ENCODE assay signal across 8 cellular contexts in genomic region chr17:82968033-82968841, GRCh38.
DNase-seq lines count a peak whose midpoint lies in the region; ATAC-seq, FAIRE-seq and TF ChIP-seq lines count a peak whose summit lies in the region.
"Not testable (repeated sequence)": the region's sequence is repeated elsewhere in the genome, so short reads cannot be mapped to it uniquely, and the experiment has no call there.

No MANE protein-coding gene starts in this region.

- H3F3A ChIP-seq in SU-DHL-6 (ENCODE audit: insufficient read depth): not testable (repeated sequence)

- not testable (repeated sequence) for H3K9ac ChIP-seq in SU-DHL-6 (ENCODE audit: low read length)

- peaks cover 25 to 28% (median 26%) of the 10 kb centered on the region in 3 donors for H3K4me1 Mint-ChIP-seq in IgD-negative memory B cell
- peaks cover 14 to 33% (median 18%) of the 10 kb centered on the region in 3 donors for H3K4me1 Mint-ChIP-seq in naive B cell

- H3K27me3 ChIP-seq in SU-DHL-6 (ENCODE audit: low read length); upper lobe of right lung: not testable (repeated sequence)

- not testable (repeated sequence) for H3K9me2 ChIP-seq in SU-DHL-6 (replicated peaks; ENCODE audit: insufficient read depth, low read length)

- H3K4me3 ChIP-seq in AG10803 (ENCODE audit: low read length); SU-DHL-6 (ENCODE audit: insufficient read depth, low read length, poor library complexity, severe bottlenecking); coronary artery; upper lobe of right lung: not testable (repeated sequence)

- H3K27me3 Mint-ChIP-seq in IgD-negative memory B cell (peaks cover 14% of the 10 kb centered on the region), naive B cell (peaks cover 0 to 10% (median 3%) of the 10 kb centered on the region in 3 donors)

- ATAC-seq in naive B cell (ENCODE audit: low read depth in 2 of 2): peak in 1 of 2 donors; percentile 41
- ATAC-seq in upper lobe of right lung: not testable (repeated sequence)

- not testable (repeated sequence) for H4K20me1 ChIP-seq in SU-DHL-6 (ENCODE audit: low read depth, low read length)

- H3K27ac Mint-ChIP-seq in IgD-negative memory B cell: peak overlapping the region in 1 of 3 donors; percentile 59
- H3K27ac Mint-ChIP-seq in naive B cell: peak overlapping the region in 1 of 6 donors; percentile 52

- H3K36me3 Mint-ChIP-seq in IgD-negative memory B cell, naive B cell: not testable (repeated sequence)

- FAIRE-seq in GM12891 (lab: Jason Lieb, UNC): peak; percentile 98

- not testable (repeated sequence) for H3K4me1 ChIP-seq in upper lobe of right lung

- H3K79me2 ChIP-seq in SU-DHL-6 (ENCODE audit: insufficient read depth, low read length): not testable (repeated sequence)

- not testable (repeated sequence) for H3K36me3 ChIP-seq in SU-DHL-6 (ENCODE audit: low read length); upper lobe of right lung

- not testable (repeated sequence) for TF ChIP-seq CTCF in AG10803 (conservative IDR thresholded peaks at IDR 0.05; ENCODE audit: low read length); SU-DHL-6 (IDR thresholded peaks at IDR 0.05; ENCODE audit: insufficient read depth, low read length, poor library complexity, severe bottlenecking); coronary artery (IDR thresholded peaks at IDR 0.05); upper lobe of right lung (IDR thresholded peaks at IDR 0.05)

- not testable (repeated sequence) for H2AFZ ChIP-seq in SU-DHL-6 (ENCODE audit: low read depth, low read length, severe bottlenecking)

- peak; percentile 17 for DNase-seq in AG10803 (ENCODE audit: low read depth)
- not testable (repeated sequence) for DNase-seq in GM12891 (ENCODE audit: insufficient read length, low spot score); naive B cell
- peak; percentile 40 for DNase-seq in coronary artery (ENCODE audit: low spot score)
- DNase-seq in islet precursor cell: peak; percentile 52
- DNase-seq in upper lobe of right lung: peak; percentile 52

- H3K9me3 Mint-ChIP-seq in IgD-negative memory B cell, naive B cell: not testable (repeated sequence)

- H3K4me3 Mint-ChIP-seq in IgD-negative memory B cell (peak overlapping the region in 3 of 4 donors; percentile 38 to 63 (median 57)), naive B cell (peak overlapping the region in 5 of 8 donors; percentile 16 to 65 (median 47))

- peak overlapping the region; percentile 9 for H3K4me2 ChIP-seq in SU-DHL-6 (ENCODE audit: low read depth, low read length, poor library complexity, severe bottlenecking)

- peak overlapping the region; percentile 74 for H3K27ac ChIP-seq in SU-DHL-6 (ENCODE audit: low read depth, low read length)
- not testable (repeated sequence) for H3K27ac ChIP-seq in coronary artery, upper lobe of right lung

- not testable (repeated sequence) for TF ChIP-seq POLR2A in GM12891 (IDR thresholded peaks at IDR 0.05; ENCODE audit: low read depth, low read length)

- not testable (repeated sequence) for H3K9me3 ChIP-seq in SU-DHL-6 (ENCODE audit: insufficient read depth, low read length); upper lobe of right lung

- intact Hi-C loops in upper lobe of right lung (cut with DNase I): not testable (repeated sequence)
